12 cellular contexts compared by ENCODE assay signal in the genomic region with DNA sequence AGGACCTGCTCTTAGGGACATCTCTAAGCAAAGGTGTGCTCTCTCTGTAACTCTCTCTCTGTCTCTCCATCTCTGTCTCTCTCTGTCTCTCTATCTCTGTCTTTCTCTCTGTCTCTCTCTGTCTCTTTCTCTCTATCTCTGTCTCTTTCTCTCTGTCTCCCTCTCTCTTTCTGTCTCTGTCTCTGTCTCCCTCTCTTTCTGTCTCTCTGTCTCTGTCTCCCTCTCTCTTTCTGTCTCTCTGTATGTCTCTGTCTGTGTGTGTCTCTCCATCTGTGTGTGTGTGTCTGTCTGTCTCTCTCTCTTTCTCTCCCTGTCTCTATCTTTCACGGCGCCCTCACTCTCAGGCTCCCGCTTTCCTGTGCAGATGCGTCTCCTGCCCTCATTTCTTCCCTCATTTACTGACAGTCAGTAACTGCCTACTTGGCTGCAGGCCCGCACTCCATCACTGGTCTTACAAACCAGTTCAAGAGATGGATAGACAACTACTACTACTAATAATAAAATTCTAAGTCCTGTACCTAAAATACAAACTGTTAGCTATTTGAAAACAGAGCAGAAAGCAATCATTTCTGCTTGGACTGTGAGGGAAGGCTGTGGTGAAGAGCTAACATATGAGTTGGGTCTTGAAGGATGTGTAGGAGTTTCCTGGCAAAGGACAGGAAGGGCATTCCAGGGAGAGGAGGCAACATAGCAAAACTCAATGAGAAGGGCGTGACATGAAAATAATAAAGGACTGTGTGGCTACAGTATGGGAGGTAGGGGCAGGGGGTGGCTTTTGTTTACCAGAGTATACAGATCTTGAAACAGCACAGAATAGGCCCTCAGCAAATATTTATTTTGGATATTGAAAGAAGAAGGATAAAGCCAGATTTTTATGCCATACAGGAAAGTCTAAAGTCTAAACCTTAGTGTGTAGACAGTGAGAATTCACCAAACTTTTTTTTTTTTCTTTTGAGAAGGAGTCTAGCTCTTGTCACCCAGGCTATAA.
DNase-seq lines count a peak whose midpoint lies in the region; ATAC-seq and TF ChIP-seq lines count a peak whose summit lies in the region.
"Had no signal": no experiment of that assay in that cellular context is flagged by ENCODE, and none has a peak within 500 bp of the region (broad histone marks: within the 10 kb centered on the region; RNA-seq: fewer than 3 reads in every experiment).

No MANE protein-coding gene starts in this region.

- peak overlapping the region; percentile 9 for H3K4me3 Mint-ChIP-seq in activated CD4-positive, alpha-beta memory T cell treated with anti-CD3 and anti-CD28 coated beads, Interleukin-2, amount 10 ng/mL, durations not matched to agents 7 days and 5 days
- H3K4me3 Mint-ChIP-seq in activated CD4-positive, alpha-beta memory T cell treated with anti-CD3 and anti-CD28 coated beads for 36 hours = no peak overlapping the region
- no peak overlapping the region for H3K4me3 Mint-ChIP-seq in brain

- TF ChIP-seq CTCF in brain (conservative IDR thresholded peaks at IDR 0.05) (no peak), neutrophil (IDR thresholded peaks at IDR 0.05) (no peak)

- H3K27ac ChIP-seq in neutrophil = peak overlapping the region; percentile 77
- H3K27ac ChIP-seq: SJCRH30, vagina had no signal

- no peak for ATAC-seq in HG02588 (IDR thresholded peaks at IDR 0.05; ENCODE audit: unreplicated experiment)
- no peak for ATAC-seq in GM21619 (IDR thresholded peaks at IDR 0.05; ENCODE audit: unreplicated experiment)

- peaks cover 6% of the 10 kb centered on the region for H3K9me3 Mint-ChIP-seq in activated CD4-positive, alpha-beta memory T cell treated with anti-CD3 and anti-CD28 coated beads, Interleukin-2, amount 10 ng/mL, durations not matched to agents 7 days and 5 days
- H3K9me3 Mint-ChIP-seq in activated CD4-positive, alpha-beta memory T cell treated with anti-CD3 and anti-CD28 coated beads for 36 hours = no peaks in the 10 kb centered on the region
- H3K9me3 Mint-ChIP-seq in brain = peaks cover 0 to 2% (median 0%) of the 10 kb centered on the region in 5 experiments

- no peaks in the 10 kb centered on the region for H3K9me3 ChIP-seq in neutrophil
- H3K9me3 ChIP-seq: SJCRH30, vagina had no signal

- H3K36me3 Mint-ChIP-seq in activated CD4-positive, alpha-beta memory T cell treated with anti-CD3 and anti-CD28 coated beads, Interleukin-2, amount 10 ng/mL, durations not matched to agents 7 days and 5 days (ENCODE audit: low read depth) = peaks cover 31% of the 10 kb centered on the region
- no peaks in the 10 kb centered on the region for H3K36me3 Mint-ChIP-seq in activated CD4-positive, alpha-beta memory T cell treated with anti-CD3 and anti-CD28 coated beads for 36 hours
- H3K36me3 Mint-ChIP-seq in brain = no peaks in the 10 kb centered on the region

- peaks cover 33% of the 10 kb centered on the region for H3K4me1 Mint-ChIP-seq in activated CD4-positive, alpha-beta memory T cell treated with anti-CD3 and anti-CD28 coated beads, Interleukin-2, amount 10 ng/mL, durations not matched to agents 7 days and 5 days
- H3K4me1 Mint-ChIP-seq in activated CD4-positive, alpha-beta memory T cell treated with anti-CD3 and anti-CD28 coated beads for 36 hours (ENCODE audit: low read depth) = peaks cover 24% of the 10 kb centered on the region
- peaks cover 31% of the 10 kb centered on the region for H3K4me1 Mint-ChIP-seq in brain

- H3K4me1 ChIP-seq in neutrophil (ENCODE audit: control insufficient read depth in 1 of 2, insufficient read depth in 1 of 2, low read depth in 1 of 2, low read length in 1 of 2) = peaks cover 45 to 60% of the 10 kb centered on the region in 2 experiments
- H3K4me1 ChIP-seq: SJCRH30, vagina had no signal

- peak overlapping the region; percentile 57 to 60 for H3K4me3 ChIP-seq in neutrophil (ENCODE audit: low read depth in 1 of 2, low read length in 1 of 2)
- H3K4me3 ChIP-seq: SJCRH30, vagina had no signal

- H3K27me3 ChIP-seq in neutrophil = no peaks in the 10 kb centered on the region
- H3K27me3 ChIP-seq: SJCRH30, vagina had no signal

- POLR2A ChIA-PET in activated CD4-positive, alpha-beta memory T cell treated with anti-CD3 and anti-CD28 coated beads, Interleukin-2, amount 10 ng/mL, durations not matched to agents 7 days and 5 days (lab: Charles Lee) = interaction anchor here (1.2 kb wide), 1 partner anchor 33 kb away, joined by 3 read pairs; no protein-coding TSS in a partner anchor
- POLR2A ChIA-PET in activated CD4-positive, alpha-beta memory T cell treated with anti-CD3 and anti-CD28 coated beads for 36 hours (lab: Charles Lee) = no interaction called here

- H3K27me3 Mint-ChIP-seq in activated CD4-positive, alpha-beta memory T cell treated with anti-CD3 and anti-CD28 coated beads, Interleukin-2, amount 10 ng/mL, durations not matched to agents 7 days and 5 days = peaks cover 2% of the 10 kb centered on the region
- H3K27me3 Mint-ChIP-seq in activated CD4-positive, alpha-beta memory T cell treated with anti-CD3 and anti-CD28 coated beads for 36 hours = no peaks in the 10 kb centered on the region
- H3K27me3 Mint-ChIP-seq in brain = peaks cover 5% of the 10 kb centered on the region

- DNase-seq in activated CD4-positive, alpha-beta memory T cell treated with anti-CD3 and anti-CD28 coated beads, Interleukin-2, amount 10 ng/mL, durations not matched to agents 7 days and 5 days = no peak
- no peak for DNase-seq in activated CD4-positive, alpha-beta memory T cell treated with anti-CD3 and anti-CD28 coated beads for 36 hours
- DNase-seq in LoVo (ENCODE audit: low spot score) (peak; percentile 20), COLO829 (ENCODE audit: low spot score) (no peak)
- DNase-seq: NCI-H226; SJCRH30; stimulated activated CD4-positive, alpha-beta T cell treated with anti-CD3 and anti-CD28 coated beads, Interleukin-4, amount 100 ng/mL, for 24 hours had no signal

- no peaks in the 10 kb centered on the region for H3K36me3 ChIP-seq in neutrophil
- H3K36me3 ChIP-seq: SJCRH30, vagina had no signal

- intact Hi-C loops in activated CD4-positive, alpha-beta memory T cell treated with anti-CD3 and anti-CD28 coated beads for 36 hours (cut with micrococcal nuclease) = no loop called here

- no peak overlapping the region for H3K27ac Mint-ChIP-seq in activated CD4-positive, alpha-beta memory T cell treated with anti-CD3 and anti-CD28 coated beads, Interleukin-2, amount 10 ng/mL, durations not matched to agents 7 days and 5 days
- no peak overlapping the region for H3K27ac Mint-ChIP-seq in activated CD4-positive, alpha-beta memory T cell treated with anti-CD3 and anti-CD28 coated beads for 36 hours
- H3K27ac Mint-ChIP-seq in brain = peak overlapping the region in 3 of 5 experiments; percentile 14 to 41 (median 27)

- CTCF ChIA-PET in activated CD4-positive, alpha-beta memory T cell treated with anti-CD3 and anti-CD28 coated beads, Interleukin-2, amount 10 ng/mL, durations not matched to agents 7 days and 5 days (lab: Charles Lee) = interaction anchor here (1.1 kb wide), 1 partner anchor 47 kb away, joined by 3 read pairs; no protein-coding TSS in a partner anchor
- CTCF ChIA-PET in activated CD4-positive, alpha-beta memory T cell treated with anti-CD3 and anti-CD28 coated beads for 36 hours (lab: Charles Lee) = interaction anchor here (0.6 to 1.2 kb wide), 2 partner anchors 9 to 36 kb away, joined by 3 read pairs; no protein-coding TSS in a partner anchor

Comparison
In these comparisons a context has a peak if more than half of its experiments do, and no peak if none do; other contexts are left out.
1. H3K27ac Mint-ChIP-seq: peak in brain (3 of 5); none in activated CD4-positive, alpha-beta memory T cell treated with anti-CD3 and anti-CD28 coated beads, Interleukin-2, amount 10 ng/mL, durations not matched to agents 7 days and 5 days (single experiment) and activated CD4-positive, alpha-beta memory T cell treated with anti-CD3 and anti-CD28 coated beads for 36 hours (single experiment).